19 cellular contexts compared by ENCODE assay signal in genomic region chr6:38415231-38416005, GRCh38.
"Had no signal": no experiment of that assay in that cellular context is flagged by ENCODE, and none has a peak within 500 bp of the region (broad histone marks: within the 10 kb centered on the region; RNA-seq: fewer than 3 reads in every experiment).

No MANE protein-coding gene starts in this region.

- H3K27ac Mint-ChIP-seq: dendritic cell treated with granulocyte-macrophage colony-stimulating factor and Interleukin-4, amounts not matched to agents 40 ng/mL and 50 ng/mL, for 4 days; endodermal cell; immature natural killer cell; naive thymus-derived CD4-positive, alpha-beta T cell; nephron progenitor cell; stimulated activated naive B cell treated with anti-CD40 and anti-IgM and Interleukin-4, amounts not matched to agents 10 μg/mL and 1 μg/mL and 100 μg/mL, for 72 hours; stimulated activated naive CD8-positive, alpha-beta T cell treated with anti-CD3 and anti-CD28 coated beads, Interleukin-15, amount 100 ng/mL, for 72 hours; type B pancreatic cell had no signal

- H3K4me1 ChIP-seq: left ventricle myocardium inferior, lower lobe of right lung, psoas muscle, right lobe of liver had no signal

- H3K27ac ChIP-seq: left ventricle myocardium inferior, lower lobe of right lung, psoas muscle, right lobe of liver had no signal

- H3K9me3 Mint-ChIP-seq: dendritic cell treated with granulocyte-macrophage colony-stimulating factor and Interleukin-4, amounts not matched to agents 40 ng/mL and 50 ng/mL, for 4 days; endodermal cell; immature natural killer cell; nephron progenitor cell; stimulated activated naive B cell treated with anti-CD40 and anti-IgM and Interleukin-4, amounts not matched to agents 10 μg/mL and 1 μg/mL and 100 μg/mL, for 72 hours; stimulated activated naive CD8-positive, alpha-beta T cell treated with anti-CD3 and anti-CD28 coated beads, Interleukin-15, amount 100 ng/mL, for 72 hours; type B pancreatic cell had no signal

- H3K9me3 ChIP-seq: left ventricle myocardium inferior, lower lobe of right lung, psoas muscle, right lobe of liver had no signal

- H3K36me3 Mint-ChIP-seq: immature natural killer cell, type B pancreatic cell had no signal

- H3K27me3 Mint-ChIP-seq: dendritic cell treated with granulocyte-macrophage colony-stimulating factor and Interleukin-4, amounts not matched to agents 40 ng/mL and 50 ng/mL, for 4 days; naive thymus-derived CD4-positive, alpha-beta T cell; stimulated activated naive B cell treated with anti-CD40 and anti-IgM and Interleukin-4, amounts not matched to agents 10 μg/mL and 1 μg/mL and 100 μg/mL, for 72 hours; stimulated activated naive CD8-positive, alpha-beta T cell treated with anti-CD3 and anti-CD28 coated beads, Interleukin-15, amount 100 ng/mL, for 72 hours; type B pancreatic cell had no signal

- DNase-seq: caudate nucleus; endodermal cell; erythroblast; foreskin fibroblast; immature natural killer cell; left ventricle myocardium inferior; lower lobe of right lung; naive thymus-derived CD4-positive, alpha-beta T cell; nephron progenitor cell; psoas muscle; retina; right lobe of liver; stimulated activated CD4-positive, alpha-beta T cell treated with anti-CD3 and anti-CD28 coated beads, Interleukin-15, amount 100 ng/mL, for 24 hours; stimulated activated CD4-positive, alpha-beta T cell treated with anti-CD3 and anti-CD28 coated beads, Interleukin-1b, Interleukin-23, amount 100 ng/mL, for 48 hours; stimulated activated CD4-positive, alpha-beta T cell treated with anti-CD3 and anti-CD28 coated beads, Interleukin-4, amount 100 ng/mL, for 24 hours; stimulated activated naive B cell treated with anti-CD40 and anti-IgM and Interleukin-4, amounts not matched to agents 10 μg/mL and 1 μg/mL and 100 μg/mL, for 72 hours; stimulated activated naive CD8-positive, alpha-beta T cell treated with anti-CD3 and anti-CD28 coated beads, Interleukin-15, amount 100 ng/mL, for 72 hours had no signal

- H3K4me1 Mint-ChIP-seq: immature natural killer cell, nephron progenitor cell had no signal

- H3K4me3 ChIP-seq: left ventricle myocardium inferior, lower lobe of right lung, psoas muscle, right lobe of liver had no signal

- H3K4me3 Mint-ChIP-seq: dendritic cell treated with granulocyte-macrophage colony-stimulating factor and Interleukin-4, amounts not matched to agents 40 ng/mL and 50 ng/mL, for 4 days; endodermal cell; immature natural killer cell; naive thymus-derived CD4-positive, alpha-beta T cell; nephron progenitor cell; stimulated activated naive B cell treated with anti-CD40 and anti-IgM and Interleukin-4, amounts not matched to agents 10 μg/mL and 1 μg/mL and 100 μg/mL, for 72 hours; stimulated activated naive CD8-positive, alpha-beta T cell treated with anti-CD3 and anti-CD28 coated beads, Interleukin-15, amount 100 ng/mL, for 72 hours; type B pancreatic cell had no signal

- ATAC-seq: lower lobe of right lung; naive thymus-derived CD4-positive, alpha-beta T cell; psoas muscle; right lobe of liver; stimulated activated naive B cell treated with anti-CD40 and anti-IgM and Interleukin-4, amounts not matched to agents 10 μg/mL and 1 μg/mL and 100 μg/mL, for 72 hours; stimulated activated naive CD8-positive, alpha-beta T cell treated with anti-CD3 and anti-CD28 coated beads, Interleukin-15, amount 100 ng/mL, for 72 hours had no signal

- H3K36me3 ChIP-seq: left ventricle myocardium inferior, lower lobe of right lung, right lobe of liver had no signal

- H3K27me3 ChIP-seq: right lobe of liver had no signal
